Comparison of ENCODE assay signal across 20 cellular contexts in the genomic region with DNA sequence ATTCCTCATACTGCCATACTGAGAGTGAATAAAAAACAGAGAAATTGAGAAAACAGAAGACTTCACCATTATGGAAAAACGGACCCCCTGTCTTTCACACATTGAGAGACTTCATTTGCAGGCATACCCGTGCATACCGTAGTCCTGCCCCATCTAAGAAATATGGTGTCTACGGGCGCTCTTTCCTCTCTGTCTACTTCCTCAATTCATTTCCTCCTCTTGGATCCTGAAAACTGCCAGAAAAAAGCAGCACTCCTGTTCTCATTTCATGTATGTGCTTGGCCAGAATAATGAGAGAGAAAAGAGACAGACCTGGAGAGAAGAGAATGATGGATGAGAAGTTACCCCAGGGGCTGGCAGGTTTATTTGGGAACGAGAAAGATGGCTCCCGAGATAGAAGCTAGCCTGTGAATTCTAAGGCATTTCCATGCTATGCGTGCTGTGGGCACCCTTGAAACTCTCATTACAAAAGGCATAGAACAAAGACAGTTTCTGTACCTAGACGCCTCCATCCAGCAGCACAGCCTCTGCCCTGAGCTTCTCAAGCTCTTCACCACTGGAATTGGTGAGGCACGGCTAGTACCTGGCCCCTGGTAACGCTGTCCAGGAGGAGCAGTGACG.
DNase-seq lines count a peak whose midpoint lies in the region; ATAC-seq and TF ChIP-seq lines count a peak whose summit lies in the region.
"Had no signal": no experiment of that assay in that cellular context is flagged by ENCODE, and none has a peak within 500 bp of the region (broad histone marks: within the 10 kb centered on the region; RNA-seq: fewer than 3 reads in every experiment).

No MANE protein-coding gene starts in this region.

- H3K4me3 ChIP-seq in transverse colon, result no peak overlapping the region

- ATAC-seq in Right ventricle myocardium inferior, result no peak
- ATAC-seq: SK-N-SH treated with all-trans-retinoic acid at 6 μM for 48 hours had no signal

- H3K27me3 Mint-ChIP-seq in CD14-positive monocyte (ENCODE audit: low read depth in 3 of 3), result peaks cover 2 to 6% (median 6%) of the 10 kb centered on the region in 3 donors
- H3K27me3 Mint-ChIP-seq in dendritic cell treated with granulocyte-macrophage colony-stimulating factor and Interleukin-4, amounts not matched to agents 40 ng/mL and 50 ng/mL, for 4 days, result peaks cover 9% of the 10 kb centered on the region

- no peaks in the 10 kb centered on the region for H3K4me1 ChIP-seq in transverse colon

- no peak for DNase-seq in CD14-positive monocyte (ENCODE audit: low spot score)
- peak; percentile 60 to 72 for DNase-seq in Kasumi-1 (lab: John Stamatoyannopoulos, UW)
- DNase-seq in NOMO-1 treated with dmso at 0.1 percent for 144 hours (lab: John Stamatoyannopoulos, UW; ENCODE audit: unreplicated experiment), result peak; percentile 65
- no peak for DNase-seq in Right ventricle myocardium inferior (ENCODE audit: missing footprints)
- no peak for DNase-seq in effector CD8-positive, alpha-beta T cell (lab: John Stamatoyannopoulos, UW)
- DNase-seq in transverse colon, result no peak
- no peak for DNase-seq in stimulated activated naive CD4-positive, alpha-beta T cell treated with Interleukin-2 at 50 U/mL for 16 hours (lab: John Stamatoyannopoulos, UW)
- DNase-seq: C1 segment of cervical spinal cord, DMS79, HFFc6, Karpas-422, MM.1S, NCI-H1436, NCI-H1930, NCI-H345, NCI-H524 treated with DMSO at 0.1 percent for 48 hours, SHP77 had no signal

- 63 to 66% methylated on average over 8 to 12 of the region's 12 CpGs for WGBS in transverse colon (ENCODE audit: low coverage in 1 of 2), 2 donors

- H3K36me3 Mint-ChIP-seq in CD14-positive monocyte, result no peaks in the 10 kb centered on the region
- no peaks in the 10 kb centered on the region for H3K36me3 Mint-ChIP-seq in dendritic cell treated with granulocyte-macrophage colony-stimulating factor and Interleukin-4, amounts not matched to agents 40 ng/mL and 50 ng/mL, for 4 days (ENCODE audit: low read depth)

- no peak overlapping the region for H3K27ac ChIP-seq in transverse colon

- no peak for TF ChIP-seq POLR2A in transverse colon (IDR thresholded peaks at IDR 0.05)

- H3K4me3 Mint-ChIP-seq in CD14-positive monocyte, result peak overlapping the region in 1 of 2 donors; percentile 11
- H3K4me3 Mint-ChIP-seq in dendritic cell treated with granulocyte-macrophage colony-stimulating factor and Interleukin-4, amounts not matched to agents 40 ng/mL and 50 ng/mL, for 4 days, result no peak overlapping the region
- H3K4me3 Mint-ChIP-seq: HFFc6; T-helper 1 cell treated with Interleukin-12 subunit alpha and Interleukin-12 subunit beta and Interleukin-4 antibody, amounts not matched to agents 30 μg/mL and 1 μg/mL, for 36 hours had no signal

- in situ Hi-C loops in transverse colon (cut with MboI; ENCODE audit: low pct_ligation_motif_present in 1 of 4, low pct_unique_long_range_greater_than_20kb in 1 of 4, low sequenced_read_pairs in 3 of 4), result no loop called here

- TF ChIP-seq EP300 in transverse colon (IDR thresholded peaks at IDR 0.05; ENCODE audit: low read depth), result no peak

- H3K27me3 ChIP-seq in transverse colon, result peaks cover 25% of the 10 kb centered on the region

- H3K9me3 ChIP-seq in transverse colon, result peaks cover 7% of the 10 kb centered on the region in 2 donors

- intact Hi-C loops in CD14-positive monocyte (cut with micrococcal nuclease), result no loop called here
- intact Hi-C loops in dendritic cell treated with granulocyte-macrophage colony-stimulating factor and Interleukin-4, amounts not matched to agents 40 ng/mL and 50 ng/mL, for 4 days (cut with micrococcal nuclease), result no loop called here
- intact Hi-C loops in Right ventricle myocardium inferior (cut with DNase I), result no loop called here
- intact Hi-C loops in transverse colon (cut with DNase I; ENCODE audit: low total_unique reads), result no loop called here

- H3K27ac Mint-ChIP-seq in CD14-positive monocyte, result peak overlapping the region in 5 of 7 donors; percentile 62 to 91 (median 87)
- H3K27ac Mint-ChIP-seq in dendritic cell treated with granulocyte-macrophage colony-stimulating factor and Interleukin-4, amounts not matched to agents 40 ng/mL and 50 ng/mL, for 4 days, result peak overlapping the region; percentile 9
- H3K27ac Mint-ChIP-seq: HFFc6; T-helper 1 cell treated with Interleukin-12 subunit alpha and Interleukin-12 subunit beta and Interleukin-4 antibody, amounts not matched to agents 30 μg/mL and 1 μg/mL, for 36 hours had no signal

- no peaks in the 10 kb centered on the region for H3K36me3 ChIP-seq in transverse colon

- peaks cover 50% of the 10 kb centered on the region for H3K4me1 Mint-ChIP-seq in CD14-positive monocyte
- peaks cover 36% of the 10 kb centered on the region for H3K4me1 Mint-ChIP-seq in dendritic cell treated with granulocyte-macrophage colony-stimulating factor and Interleukin-4, amounts not matched to agents 40 ng/mL and 50 ng/mL, for 4 days (ENCODE audit: low read depth)

- TF ChIP-seq CTCF in CD14-positive monocyte (IDR thresholded peaks at IDR 0.05) (no peak), transverse colon (IDR thresholded peaks at IDR 0.05) (no peak)

- H3K9me3 Mint-ChIP-seq in CD14-positive monocyte, result peaks cover 9 to 34% (median 15%) of the 10 kb centered on the region in 7 donors
- peaks cover 15% of the 10 kb centered on the region for H3K9me3 Mint-ChIP-seq in dendritic cell treated with granulocyte-macrophage colony-stimulating factor and Interleukin-4, amounts not matched to agents 40 ng/mL and 50 ng/mL, for 4 days

Comparison
In these comparisons a context has a peak if more than half of its experiments do, and no peak if none do; other contexts are left out.
1. DNase-seq: peak in Kasumi-1 (2 of 2) and NOMO-1 treated with dmso at 0.1 percent for 144 hours (single experiment); none in CD14-positive monocyte (single experiment), Right ventricle myocardium inferior (single experiment), effector CD8-positive, alpha-beta T cell (single experiment), transverse colon (single experiment) and stimulated activated naive CD4-positive, alpha-beta T cell treated with Interleukin-2 at 50 U/mL for 16 hours (single experiment).